Comparison of ENCODE assay signal across 2 cellular contexts in the genomic region with DNA sequence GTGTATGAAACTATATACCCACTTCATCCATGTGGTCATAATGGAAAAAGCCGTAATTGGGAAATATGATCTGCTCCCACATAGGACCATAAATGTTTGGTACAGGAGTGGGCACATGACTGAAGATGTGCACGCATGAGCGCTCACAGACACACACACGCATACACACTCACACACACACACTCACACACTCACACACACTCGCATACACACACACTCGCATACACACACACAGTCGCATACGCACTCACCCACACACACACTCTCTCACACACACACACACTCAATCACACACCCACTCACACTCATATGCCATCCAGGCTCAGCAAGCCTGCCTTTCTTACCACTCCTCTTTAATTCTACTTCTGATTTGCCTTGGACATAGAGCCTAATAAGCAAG.
A peak's percentile ranks its signal among the peaks of the same experiment; 100 is the strongest.
TF ChIP-seq lines count a peak whose summit lies in the region.

No MANE protein-coding gene starts in this region.

TF ChIP-seq in HEK293, 187 proteins besides CTCF, POLR2A, EP300 and RAD21 (continued from another document):
- TF ChIP-seq, protein P1, sequence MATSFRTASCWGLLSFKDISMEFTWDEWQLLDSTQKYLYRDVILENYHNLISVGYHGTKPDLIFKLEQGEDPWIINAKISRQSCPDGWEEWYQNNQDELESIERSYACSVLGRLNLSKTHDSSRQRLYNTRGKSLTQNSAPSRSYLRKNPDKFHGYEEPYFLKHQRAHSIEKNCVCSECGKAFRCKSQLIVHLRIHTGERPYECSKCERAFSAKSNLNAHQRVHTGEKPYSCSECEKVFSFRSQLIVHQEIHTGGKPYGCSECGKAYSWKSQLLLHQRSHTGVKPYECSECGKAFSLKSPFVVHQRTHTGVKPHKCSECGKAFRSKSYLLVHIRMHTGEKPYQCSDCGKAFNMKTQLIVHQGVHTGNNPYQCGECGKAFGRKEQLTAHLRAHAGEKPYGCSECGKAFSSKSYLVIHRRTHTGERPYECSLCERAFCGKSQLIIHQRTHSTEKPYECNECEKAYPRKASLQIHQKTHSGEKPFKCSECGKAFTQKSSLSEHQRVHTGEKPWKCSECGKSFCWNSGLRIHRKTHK (tag by site-specific recombination; IDR thresholded peaks at IDR 0.05): no peak
- TF ChIP-seq GLIS1 (tag by site-specific recombination; IDR thresholded peaks at IDR 0.05): no peak
- peak; percentile 99 for TF ChIP-seq ZFHX2 (tag by site-specific recombination; conservative IDR thresholded peaks at IDR 0.05)
- TF ChIP-seq, protein P2, sequence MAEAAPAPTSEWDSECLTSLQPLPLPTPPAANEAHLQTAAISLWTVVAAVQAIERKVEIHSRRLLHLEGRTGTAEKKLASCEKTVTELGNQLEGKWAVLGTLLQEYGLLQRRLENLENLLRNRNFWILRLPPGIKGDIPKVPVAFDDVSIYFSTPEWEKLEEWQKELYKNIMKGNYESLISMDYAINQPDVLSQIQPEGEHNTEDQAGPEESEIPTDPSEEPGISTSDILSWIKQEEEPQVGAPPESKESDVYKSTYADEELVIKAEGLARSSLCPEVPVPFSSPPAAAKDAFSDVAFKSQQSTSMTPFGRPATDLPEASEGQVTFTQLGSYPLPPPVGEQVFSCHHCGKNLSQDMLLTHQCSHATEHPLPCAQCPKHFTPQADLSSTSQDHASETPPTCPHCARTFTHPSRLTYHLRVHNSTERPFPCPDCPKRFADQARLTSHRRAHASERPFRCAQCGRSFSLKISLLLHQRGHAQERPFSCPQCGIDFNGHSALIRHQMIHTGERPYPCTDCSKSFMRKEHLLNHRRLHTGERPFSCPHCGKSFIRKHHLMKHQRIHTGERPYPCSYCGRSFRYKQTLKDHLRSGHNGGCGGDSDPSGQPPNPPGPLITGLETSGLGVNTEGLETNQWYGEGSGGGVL (tag by site-specific recombination; IDR thresholded peaks at IDR 0.05): 0 out of 2 replicates have a peak, but pooled peaks have one; percentile 14
- TF ChIP-seq, protein P3, sequence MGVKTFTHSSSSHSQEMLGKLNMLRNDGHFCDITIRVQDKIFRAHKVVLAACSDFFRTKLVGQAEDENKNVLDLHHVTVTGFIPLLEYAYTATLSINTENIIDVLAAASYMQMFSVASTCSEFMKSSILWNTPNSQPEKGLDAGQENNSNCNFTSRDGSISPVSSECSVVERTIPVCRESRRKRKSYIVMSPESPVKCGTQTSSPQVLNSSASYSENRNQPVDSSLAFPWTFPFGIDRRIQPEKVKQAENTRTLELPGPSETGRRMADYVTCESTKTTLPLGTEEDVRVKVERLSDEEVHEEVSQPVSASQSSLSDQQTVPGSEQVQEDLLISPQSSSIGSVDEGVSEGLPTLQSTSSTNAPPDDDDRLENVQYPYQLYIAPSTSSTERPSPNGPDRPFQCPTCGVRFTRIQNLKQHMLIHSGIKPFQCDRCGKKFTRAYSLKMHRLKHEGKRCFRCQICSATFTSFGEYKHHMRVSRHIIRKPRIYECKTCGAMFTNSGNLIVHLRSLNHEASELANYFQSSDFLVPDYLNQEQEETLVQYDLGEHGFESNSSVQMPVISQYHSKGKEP (tag by site-specific recombination; IDR thresholded peaks at IDR 0.05): peak; percentile 36; the same call in 1 of the 2 replicates
- TF ChIP-seq, protein P4, sequence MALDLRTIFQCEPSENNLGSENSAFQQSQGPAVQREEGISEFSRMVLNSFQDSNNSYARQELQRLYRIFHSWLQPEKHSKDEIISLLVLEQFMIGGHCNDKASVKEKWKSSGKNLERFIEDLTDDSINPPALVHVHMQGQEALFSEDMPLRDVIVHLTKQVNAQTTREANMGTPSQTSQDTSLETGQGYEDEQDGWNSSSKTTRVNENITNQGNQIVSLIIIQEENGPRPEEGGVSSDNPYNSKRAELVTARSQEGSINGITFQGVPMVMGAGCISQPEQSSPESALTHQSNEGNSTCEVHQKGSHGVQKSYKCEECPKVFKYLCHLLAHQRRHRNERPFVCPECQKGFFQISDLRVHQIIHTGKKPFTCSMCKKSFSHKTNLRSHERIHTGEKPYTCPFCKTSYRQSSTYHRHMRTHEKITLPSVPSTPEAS (tag by site-specific recombination; IDR thresholded peaks at IDR 0.05): peak; percentile 80

TF ChIP-seq in K562, 482 proteins besides CTCF, POLR2A, EP300 and RAD21 (continued from another document):
- TF ChIP-seq, protein P5, sequence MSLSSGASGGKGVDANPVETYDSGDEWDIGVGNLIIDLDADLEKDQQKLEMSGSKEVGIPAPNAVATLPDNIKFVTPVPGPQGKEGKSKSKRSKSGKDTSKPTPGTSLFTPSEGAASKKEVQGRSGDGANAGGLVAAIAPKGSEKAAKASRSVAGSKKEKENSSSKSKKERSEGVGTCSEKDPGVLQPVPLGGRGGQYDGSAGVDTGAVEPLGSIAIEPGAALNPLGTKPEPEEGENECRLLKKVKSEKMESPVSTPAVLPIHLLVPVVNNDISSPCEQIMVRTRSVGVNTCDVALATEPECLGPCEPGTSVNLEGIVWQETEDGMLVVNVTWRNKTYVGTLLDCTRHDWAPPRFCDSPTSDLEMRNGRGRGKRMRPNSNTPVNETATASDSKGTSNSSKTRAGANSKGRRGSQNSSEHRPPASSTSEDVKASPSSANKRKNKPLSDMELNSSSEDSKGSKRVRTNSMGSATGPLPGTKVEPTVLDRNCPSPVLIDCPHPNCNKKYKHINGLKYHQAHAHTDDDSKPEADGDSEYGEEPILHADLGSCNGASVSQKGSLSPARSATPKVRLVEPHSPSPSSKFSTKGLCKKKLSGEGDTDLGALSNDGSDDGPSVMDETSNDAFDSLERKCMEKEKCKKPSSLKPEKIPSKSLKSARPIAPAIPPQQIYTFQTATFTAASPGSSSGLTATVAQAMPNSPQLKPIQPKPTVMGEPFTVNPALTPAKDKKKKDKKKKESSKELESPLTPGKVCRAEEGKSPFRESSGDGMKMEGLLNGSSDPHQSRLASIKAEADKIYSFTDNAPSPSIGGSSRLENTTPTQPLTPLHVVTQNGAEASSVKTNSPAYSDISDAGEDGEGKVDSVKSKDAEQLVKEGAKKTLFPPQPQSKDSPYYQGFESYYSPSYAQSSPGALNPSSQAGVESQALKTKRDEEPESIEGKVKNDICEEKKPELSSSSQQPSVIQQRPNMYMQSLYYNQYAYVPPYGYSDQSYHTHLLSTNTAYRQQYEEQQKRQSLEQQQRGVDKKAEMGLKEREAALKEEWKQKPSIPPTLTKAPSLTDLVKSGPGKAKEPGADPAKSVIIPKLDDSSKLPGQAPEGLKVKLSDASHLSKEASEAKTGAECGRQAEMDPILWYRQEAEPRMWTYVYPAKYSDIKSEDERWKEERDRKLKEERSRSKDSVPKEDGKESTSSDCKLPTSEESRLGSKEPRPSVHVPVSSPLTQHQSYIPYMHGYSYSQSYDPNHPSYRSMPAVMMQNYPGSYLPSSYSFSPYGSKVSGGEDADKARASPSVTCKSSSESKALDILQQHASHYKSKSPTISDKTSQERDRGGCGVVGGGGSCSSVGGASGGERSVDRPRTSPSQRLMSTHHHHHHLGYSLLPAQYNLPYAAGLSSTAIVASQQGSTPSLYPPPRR (CRISPR knock-in tag; IDR thresholded peaks at IDR 0.05; ENCODE audit: borderline replicate concordance): no peak
- TF ChIP-seq EGR1 (conservative IDR thresholded peaks at IDR 0.05): peak; percentile 35
TF ChIP-seq in K562: peak in this region for 1.
